ENCODE assay signal across 8 cellular contexts in the genomic region with DNA sequence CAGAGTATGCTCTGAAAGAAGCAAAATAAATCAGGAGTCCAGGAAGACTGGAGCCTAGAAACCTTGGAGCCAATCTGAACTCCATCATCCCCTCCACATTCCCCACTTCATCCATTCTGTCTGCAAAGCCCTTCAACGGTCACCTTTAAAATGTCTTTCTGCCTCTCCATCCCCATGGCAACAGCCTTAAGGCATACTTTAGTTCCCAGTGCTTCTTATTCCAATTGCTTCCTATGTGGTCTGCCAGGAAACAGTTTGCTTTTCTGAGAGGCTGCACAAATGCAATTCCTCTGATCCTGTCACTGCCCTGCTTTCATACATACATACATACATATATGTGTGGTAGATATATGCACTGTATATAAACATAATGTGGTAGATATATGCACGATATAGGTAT. TPM values are rescaled to one million over a fixed set of nuclear protein-coding genes. Genes with fewer than 3 reads are reported as not detected.
DNase-seq lines count a peak whose midpoint lies in the region; ATAC-seq and TF ChIP-seq lines count a peak whose summit lies in the region.

No MANE protein-coding gene starts in this region.

- no peak overlapping the region for H3K23ac ChIP-seq in mesenchymal stem cell (ENCODE audit: low read length in 2 of 2)

- no peak overlapping the region for H4K8ac ChIP-seq in mesenchymal stem cell (ENCODE audit: low read length)

- H3K9me3 ChIP-seq in A673 (ENCODE audit: low read depth, low read length, poor library complexity, severe bottlenecking), result no peaks in the 10 kb centered on the region
- no peaks in the 10 kb centered on the region for H3K9me3 ChIP-seq in ES-I3 (ENCODE audit: control insufficient read depth, insufficient read depth, low read length)
- H3K9me3 ChIP-seq in mesenchymal stem cell (ENCODE audit: control insufficient read depth, low read length), result no peaks in the 10 kb centered on the region

- H3K9ac ChIP-seq in ES-I3 (ENCODE audit: low read depth, low read length) (peak overlapping the region; percentile 82; the same call in 1 of the 2 replicates), mesenchymal stem cell (ENCODE audit: low read length) (peak overlapping the region; percentile 93)

- no peak overlapping the region for H3K18ac ChIP-seq in mesenchymal stem cell (ENCODE audit: low read depth in 1 of 2, low read length in 2 of 2)

- H2BK120ac ChIP-seq in mesenchymal stem cell (ENCODE audit: low read depth, low read length), result no peak overlapping the region

- no peaks in the 10 kb centered on the region for H3K9me3 Mint-ChIP-seq in activated T-helper 2 cell treated with anti-CD3 and anti-CD28 coated beads, Interferon-gamma antibody, Interleukin-2, Interleukin-4, amounts not matched to agents 10 μg/mL and 5 μg/mL and 100 μg/mL, durations not matched to agents 14 hours and 24 hours and 36 hours

- H3K27me3 ChIP-seq in A673 (replicated peaks; ENCODE audit: insufficient read depth, low read depth, low read length, poor library complexity), result no peaks in the 10 kb centered on the region
- H3K27me3 ChIP-seq in mesenchymal stem cell (ENCODE audit: control insufficient read depth in 1 of 2, insufficient read depth in 1 of 2, low read length in 2 of 2), result peaks cover 0 to 8% of the 10 kb centered on the region in 2 experiments

- H2AK5ac ChIP-seq in mesenchymal stem cell (ENCODE audit: low read length, severe bottlenecking), result no peak overlapping the region

- no peak overlapping the region for H4K91ac ChIP-seq in mesenchymal stem cell (ENCODE audit: low read length)

- H3K36me3 ChIP-seq in A673 (ENCODE audit: insufficient read depth, low read length, poor library complexity, severe bottlenecking) (no peaks in the 10 kb centered on the region), ES-I3 (ENCODE audit: insufficient read depth, low read length) (no peaks in the 10 kb centered on the region), mesenchymal stem cell (ENCODE audit: control insufficient read depth in 1 of 2, insufficient read depth in 2 of 2, low read depth in 1 of 2, low read length in 2 of 2) (no peaks in the 10 kb centered on the region)

- H3K4me1 ChIP-seq in A673 (ENCODE audit: insufficient read depth, low read length, poor library complexity, severe bottlenecking) (no peaks in the 10 kb centered on the region), ES-I3 (ENCODE audit: insufficient read depth, low read length) (no peaks in the 10 kb centered on the region), mesenchymal stem cell (ENCODE audit: control insufficient read depth, insufficient read depth, low read depth, low read length) (no peaks in the 10 kb centered on the region)

- intact Hi-C loops in A673 (cut with micrococcal nuclease; ENCODE audit: unreplicated experiment), result no loop called here
- intact Hi-C loops in activated T-helper 2 cell treated with anti-CD3 and anti-CD28 coated beads, Interferon-gamma antibody, Interleukin-2, Interleukin-4, amounts not matched to agents 10 μg/mL and 5 μg/mL and 100 μg/mL, durations not matched to agents 14 hours and 24 hours and 36 hours (cut with micrococcal nuclease), result no loop called here

- CTCF ChIA-PET in A673 (lab: Charles Lee), result interaction anchor here (1.2 kb wide), 1 partner anchor 267 kb away, joined by 4 read pairs; a partner anchor contains a TSS

- no peak overlapping the region for H3K27ac Mint-ChIP-seq in activated T-helper 2 cell treated with anti-CD3 and anti-CD28 coated beads, Interferon-gamma antibody, Interleukin-2, Interleukin-4, amounts not matched to agents 10 μg/mL and 5 μg/mL and 100 μg/mL, durations not matched to agents 14 hours and 24 hours and 36 hours

- peaks cover 5% of the 10 kb centered on the region for H3K27me3 Mint-ChIP-seq in activated T-helper 2 cell treated with anti-CD3 and anti-CD28 coated beads, Interferon-gamma antibody, Interleukin-2, Interleukin-4, amounts not matched to agents 10 μg/mL and 5 μg/mL and 100 μg/mL, durations not matched to agents 14 hours and 24 hours and 36 hours (ENCODE audit: low read depth)

- no peak overlapping the region for H2AFZ ChIP-seq in mesenchymal stem cell (ENCODE audit: low read depth, low read length)

- H3K27ac ChIP-seq in A673 (ENCODE audit: low read depth, low read length, poor library complexity, severe bottlenecking), result no peak overlapping the region
- no peak overlapping the region for H3K27ac ChIP-seq in mesenchymal stem cell (ENCODE audit: low read length, poor library complexity, severe bottlenecking)

- no peaks in the 10 kb centered on the region for H3K79me1 ChIP-seq in mesenchymal stem cell (replicated peaks; ENCODE audit: low read length, poor library complexity, severe bottlenecking)

- no peak overlapping the region for H3K14ac ChIP-seq in mesenchymal stem cell (ENCODE audit: low read length in 2 of 2)

- no peak overlapping the region for H2BK15ac ChIP-seq in mesenchymal stem cell (ENCODE audit: low read depth, poor library complexity, severe bottlenecking)

- H2BK12ac ChIP-seq in mesenchymal stem cell (ENCODE audit: low read length in 2 of 2), result no peak overlapping the region

- H3K36me3 Mint-ChIP-seq in activated T-helper 2 cell treated with anti-CD3 and anti-CD28 coated beads, Interferon-gamma antibody, Interleukin-2, Interleukin-4, amounts not matched to agents 10 μg/mL and 5 μg/mL and 100 μg/mL, durations not matched to agents 14 hours and 24 hours and 36 hours (ENCODE audit: low read depth), result no peaks in the 10 kb centered on the region

- H3K4me3 ChIP-seq in A673 (ENCODE audit: low read depth, low read length, poor library complexity, severe bottlenecking) (peak overlapping the region; percentile 59), mesenchymal stem cell (ENCODE audit: insufficient read depth in 1 of 2, low read depth in 1 of 2, low read length in 2 of 2) (peak overlapping the region in 1 of 2 experiments; percentile 89)

- peak overlapping the region; percentile 89 for H3K4me3 Mint-ChIP-seq in activated T-helper 2 cell treated with anti-CD3 and anti-CD28 coated beads, Interferon-gamma antibody, Interleukin-2, Interleukin-4, amounts not matched to agents 10 μg/mL and 5 μg/mL and 100 μg/mL, durations not matched to agents 14 hours and 24 hours and 36 hours (ENCODE audit: low read depth)

- BruUV-seq in A673 (replicated peaks; lab: Mats Ljungman, UMichigan), result no TSS peak

- no peak overlapping the region for H3K4me2 ChIP-seq in mesenchymal stem cell (ENCODE audit: low read length, poor library complexity, severe bottlenecking)

- H2BK5ac ChIP-seq in mesenchymal stem cell (ENCODE audit: low read depth, low read length, poor library complexity, severe bottlenecking), result no peak overlapping the region

- ATAC-seq in GM19463 (IDR thresholded peaks at IDR 0.05; ENCODE audit: unreplicated experiment) (no peak), GM21576 (IDR thresholded peaks at IDR 0.05; ENCODE audit: unreplicated experiment) (no peak)

- H3K4ac ChIP-seq in mesenchymal stem cell (ENCODE audit: low read depth in 1 of 2, low read length in 2 of 2), result no peak overlapping the region

- DNase-seq in A673 (ENCODE audit: low spot score) (no peak), mesenchymal stem cell (no peak), Kasumi-1 (lab: John Stamatoyannopoulos, UW) (no peak)
- DNase-seq in activated T-helper 2 cell treated with anti-CD3 and anti-CD28 coated beads, Interferon-gamma antibody, Interleukin-2, Interleukin-4, amounts not matched to agents 10 μg/mL and 5 μg/mL and 100 μg/mL, durations not matched to agents 14 hours and 24 hours and 36 hours (ENCODE audit: low spot score), result no peak
- DNase-seq in stimulated activated CD4-positive, alpha-beta T cell treated with anti-CD3 and anti-CD28 coated beads, Interleukin-15, amount 100 ng/mL, for 24 hours, result no peak

- WGBS in mesenchymal stem cell, result 96% methylated on average over 1 of the region's 2 CpGs

- POLR2A ChIA-PET in A673 (lab: Charles Lee; ENCODE audit: low non-redundant PET), result no interaction called here

- TF ChIP-seq CTCF in A673 (conservative IDR thresholded peaks at IDR 0.05; ENCODE audit: low read depth, low read length), result no peak

- peaks cover 11% of the 10 kb centered on the region for H3K4me1 Mint-ChIP-seq in activated T-helper 2 cell treated with anti-CD3 and anti-CD28 coated beads, Interferon-gamma antibody, Interleukin-2, Interleukin-4, amounts not matched to agents 10 μg/mL and 5 μg/mL and 100 μg/mL, durations not matched to agents 14 hours and 24 hours and 36 hours (ENCODE audit: low read depth)

RNA-seq across cellular contexts. Expression of a gene that starts 0.8 kb away (rescaled TPM):
- total RNA-seq in A673 (2021), result 8.6 and 9.8 TPM in 2 replicates
- 21.6 and 23.2 TPM in 2 replicates for total RNA-seq in activated T-helper 2 cell treated with anti-CD3 and anti-CD28 coated beads, Interferon-gamma antibody, Interleukin-2, Interleukin-4, amounts not matched to agents 10 μg/mL and 5 μg/mL and 100 μg/mL, durations not matched to agents 14 hours and 24 hours and 36 hours
- 21.9 TPM for polyA plus RNA-seq in mesenchymal stem cell (2013, experiment 1 of 2)
- 22.6 TPM for polyA plus RNA-seq in mesenchymal stem cell (2013, experiment 2 of 2)

RNA-seq across cellular contexts. Expression of a gene that starts 38.5 kb away (rescaled TPM):
- total RNA-seq in A673 (2021), result 0.96 and 1.4 TPM in 2 replicates
- total RNA-seq in activated T-helper 2 cell treated with anti-CD3 and anti-CD28 coated beads, Interferon-gamma antibody, Interleukin-2, Interleukin-4, amounts not matched to agents 10 μg/mL and 5 μg/mL and 100 μg/mL, durations not matched to agents 14 hours and 24 hours and 36 hours, result 2.6 and 2.9 TPM in 2 replicates
- 1.8 TPM for polyA plus RNA-seq in mesenchymal stem cell (2013, experiment 1 of 2)
- polyA plus RNA-seq in mesenchymal stem cell (2013, experiment 2 of 2), result 1.8 TPM
